Comparison of ENCODE assay signal across 11 cellular contexts in genomic region chr19:42497492-42498226, GRCh38. TPM values are rescaled to one million over a fixed set of nuclear protein-coding genes. Genes with fewer than 3 reads are reported as not detected.
DNase-seq lines count a peak whose midpoint lies in the region; ATAC-seq, FAIRE-seq and TF ChIP-seq lines count a peak whose summit lies in the region.
"Had no signal": no experiment of that assay in that cellular context is flagged by ENCODE, and none has a peak within 500 bp of the region (broad histone marks: within the 10 kb centered on the region; RNA-seq: fewer than 3 reads in every experiment).

No MANE protein-coding gene starts in this region.

- H3K4me3 ChIP-seq in left ventricle myocardium inferior = no peak overlapping the region
- no peak overlapping the region for H3K4me3 ChIP-seq in upper lobe of right lung

- H3K9me3 Mint-ChIP-seq in activated T-cell treated with anti-CD3 and anti-CD28 coated beads, Interleukin-2, amount 50 U/mL, for 72 hours = no peaks in the 10 kb centered on the region
- H3K9me3 Mint-ChIP-seq: CD8-positive, alpha-beta T cell had no signal

- peaks cover 11% of the 10 kb centered on the region for H3K4me1 Mint-ChIP-seq in activated T-cell treated with anti-CD3 and anti-CD28 coated beads, Interleukin-2, amount 50 U/mL, for 72 hours (ENCODE audit: low read depth)

- H3K27me3 ChIP-seq in left ventricle myocardium inferior (ENCODE audit: low read depth) (no peaks in the 10 kb centered on the region), upper lobe of right lung (no peaks in the 10 kb centered on the region)

- H3K27ac Mint-ChIP-seq in activated T-cell treated with anti-CD3 and anti-CD28 coated beads, Interleukin-2, amount 50 U/mL, for 72 hours = no peak overlapping the region
- H3K27ac Mint-ChIP-seq: CD8-positive, alpha-beta T cell had no signal

- no peak overlapping the region for H3K4me3 Mint-ChIP-seq in activated T-cell treated with anti-CD3 and anti-CD28 coated beads, Interleukin-2, amount 50 U/mL, for 72 hours
- H3K4me3 Mint-ChIP-seq: CD8-positive, alpha-beta T cell had no signal

- H3K27ac ChIP-seq in left ventricle myocardium inferior (replicated peaks) (peak overlapping the region; percentile 45), upper lobe of right lung (no peak overlapping the region)

- H3K36me3 ChIP-seq in left ventricle myocardium inferior (no peaks in the 10 kb centered on the region), upper lobe of right lung (no peaks in the 10 kb centered on the region)

- peak; percentile 61 for ATAC-seq in upper lobe of right lung
- no peak for ATAC-seq in activated T-cell treated with anti-CD3 and anti-CD28 coated beads, Interleukin-2, amount 50 U/mL, for 72 hours (replicated peaks in 1 of 2)
- ATAC-seq: CD8-positive, alpha-beta T cell had no signal

- DNase-seq in left ventricle myocardium inferior = no peak
- no peak for DNase-seq in cardiac septum (ENCODE audit: low spot score)
- peak; percentile 67 for DNase-seq in LoVo (ENCODE audit: low spot score)
- no peak for DNase-seq in upper lobe of right lung
- DNase-seq in activated CD4-positive, CD25-positive, alpha-beta regulatory T cell (lab: John Stamatoyannopoulos, UW) = no peak
- DNase-seq in activated T-cell treated with anti-CD3 and anti-CD28 coated beads, Interleukin-2, amount 50 U/mL, for 72 hours = no peak
- DNase-seq in stimulated activated naive CD4-positive, alpha-beta T cell (lab: John Stamatoyannopoulos, UW) = no peak
- DNase-seq: CD8-positive, alpha-beta T cell; H7 had no signal

- H3K9me3 ChIP-seq in left ventricle myocardium inferior (replicated peaks) (no peaks in the 10 kb centered on the region), upper lobe of right lung (no peaks in the 10 kb centered on the region)

- intact Hi-C loops in left ventricle myocardium inferior (cut with micrococcal nuclease) (no loop called here), cardiac septum (cut with DNase I) (no loop called here), upper lobe of right lung (cut with DNase I) (no loop called here)

- FAIRE-seq in islet of Langerhans (lab: Jason Lieb, UNC) = peak; percentile 45

- no peaks in the 10 kb centered on the region for H3K36me3 Mint-ChIP-seq in activated T-cell treated with anti-CD3 and anti-CD28 coated beads, Interleukin-2, amount 50 U/mL, for 72 hours (ENCODE audit: insufficient read depth in 2 of 2)
- H3K36me3 Mint-ChIP-seq: CD8-positive, alpha-beta T cell had no signal

- H3K4me1 ChIP-seq in left ventricle myocardium inferior (peaks cover 32% of the 10 kb centered on the region), upper lobe of right lung (peaks cover 11% of the 10 kb centered on the region)

- TF ChIP-seq CTCF in left ventricle myocardium inferior (IDR thresholded peaks at IDR 0.05; ENCODE audit: borderline replicate concordance) (no peak), upper lobe of right lung (IDR thresholded peaks at IDR 0.05) (no peak)

- H3K27me3 Mint-ChIP-seq in activated T-cell treated with anti-CD3 and anti-CD28 coated beads, Interleukin-2, amount 50 U/mL, for 72 hours (ENCODE audit: low read depth) = no peaks in the 10 kb centered on the region

RNA-seq across cellular contexts. Expression of gene CEACAM1, which starts 30.6 kb away (rescaled TPM):
- total RNA-seq in left ventricle myocardium inferior = 3.4 TPM
- 2.8 TPM for total RNA-seq in cardiac septum
- 13.1 TPM for total RNA-seq in upper lobe of right lung
- 1 to 10 TPM; 4.0 to 8.2 TPM for total RNA-seq in activated T-cell treated with anti-CD3 and anti-CD28 coated beads, Interleukin-2, amount 50 U/mL, for 72 hours

RNA-seq across cellular contexts. Expression of gene CXCL17, which starts 54.9 kb away (rescaled TPM):
- total RNA-seq in left ventricle myocardium inferior = not detected
- total RNA-seq in cardiac septum = not detected
- total RNA-seq in upper lobe of right lung = 150 TPM
- total RNA-seq in activated T-cell treated with anti-CD3 and anti-CD28 coated beads, Interleukin-2, amount 50 U/mL, for 72 hours = not detected
- total RNA-seq: CD8-positive, alpha-beta T cell; H7; NCI-H460 had no signal

Comparison
In these comparisons a context has a peak if more than half of its experiments do, and no peak if none do; other contexts are left out.
1. RNA of gene CXCL17, which starts 54.9 kb away (total RNA-seq): 150 TPM in upper lobe of right lung (single experiment); not detected in left ventricle myocardium inferior (single experiment), not detected in cardiac septum (single experiment) and not detected in activated T-cell treated with anti-CD3 and anti-CD28 coated beads, Interleukin-2, amount 50 U/mL, for 72 hours; every median in the first group is over 100 times any median in the second.